ENCODE assay signal across 16 cellular contexts in genomic region chr3:192844366-192844765, GRCh38.
DNase-seq lines count a peak whose midpoint lies in the region; ATAC-seq and TF ChIP-seq lines count a peak whose summit lies in the region.
"Had no signal": no experiment of that assay in that cellular context is flagged by ENCODE, and none has a peak within 500 bp of the region (broad histone marks: within the 10 kb centered on the region; RNA-seq: fewer than 3 reads in every experiment).

No MANE protein-coding gene starts in this region.

- no peak overlapping the region for H3K9ac ChIP-seq in H9 (ENCODE audit: extremely low read depth, insufficient read length, low read length)

- H3K36me3 Mint-ChIP-seq in H9 (ENCODE audit: insufficient read depth in 1 of 3, low read depth in 3 of 3) (no peaks in the 10 kb centered on the region; a peak in 1 of 7 replicates), WTC11 (no peaks in the 10 kb centered on the region), nephron (ENCODE audit: low read depth) (no peaks in the 10 kb centered on the region)
- H3K36me3 Mint-ChIP-seq: CD14-positive monocyte; CD8-positive, alpha-beta memory T cell had no signal

- no peak overlapping the region for H2BK120ac ChIP-seq in H9 (ENCODE audit: low read depth, low read length, poor library complexity, severe bottlenecking)

- H3K79me1 ChIP-seq in H9 (ENCODE audit: insufficient read depth, low read depth, low read length, poor library complexity, severe bottlenecking) = no peaks in the 10 kb centered on the region

- no peak overlapping the region for H3K4ac ChIP-seq in H9 (ENCODE audit: low read depth, low read length)

- H4K20me1 ChIP-seq in H9 (ENCODE audit: control insufficient read depth, insufficient read depth, insufficient read length) = no peaks in the 10 kb centered on the region

- no peak overlapping the region for H2AFZ ChIP-seq in H9 (ENCODE audit: low read length)

- no peak overlapping the region for H2BK12ac ChIP-seq in H9 (ENCODE audit: insufficient read length, low read depth, low read length)

- POLR2A ChIA-PET in WTC11 (lab: Charles Lee) = no interaction called here
- POLR2A ChIA-PET in RWPE1 (lab: Yijun Ruan, JAX; ENCODE audit: low non-redundant PET) = interaction anchor here (0.7 kb wide), 1 partner anchor 73 kb away, joined by 3 read pairs; no protein-coding TSS in a partner anchor

- TF ChIP-seq CTCF in H9 (conservative IDR thresholded peaks at IDR 0.05) (no peak), WTC11 (IDR thresholded peaks at IDR 0.05) (no peak), nephron (IDR thresholded peaks at IDR 0.05; ENCODE audit: unreplicated experiment in 3 of 3) (no peak), RWPE1 (conservative IDR thresholded peaks at IDR 0.05; ENCODE audit: low read depth) (no peak)

- H3K18ac ChIP-seq in H9 (ENCODE audit: insufficient read length, low read depth, low read length) = no peak overlapping the region

- H3K27me3 ChIP-seq in H9 (ENCODE audit: insufficient read depth, low read length) = no peaks in the 10 kb centered on the region

- peaks cover 13% of the 10 kb centered on the region for H3K79me2 ChIP-seq in H9 (ENCODE audit: insufficient read depth, low read length)

- H3K27me3 Mint-ChIP-seq in H9 (ENCODE audit: low read depth) (no peaks in the 10 kb centered on the region), WTC11 (ENCODE audit: low read depth) (no peaks in the 10 kb centered on the region), nephron (ENCODE audit: low read depth) (no peaks in the 10 kb centered on the region)
- H3K27me3 Mint-ChIP-seq: CD8-positive, alpha-beta memory T cell; IgD-negative memory B cell had no signal

- no peak overlapping the region for H4K91ac ChIP-seq in H9 (ENCODE audit: insufficient read length, low read depth, low read length)

- no peak overlapping the region for H3K27ac ChIP-seq in H9 (ENCODE audit: insufficient read length, low read depth, low read length)
- no peak overlapping the region for H3K27ac ChIP-seq in RWPE1

- H3K9me3 Mint-ChIP-seq in H9 (no peaks in the 10 kb centered on the region; a peak in 1 of 5 replicates), WTC11 (no peaks in the 10 kb centered on the region), nephron (no peaks in the 10 kb centered on the region)
- H3K9me3 Mint-ChIP-seq: CD8-positive, alpha-beta memory T cell; IgD-negative memory B cell had no signal

- H3K14ac ChIP-seq in H9 (ENCODE audit: insufficient read depth, low read length) = no peak overlapping the region

- H4K5ac ChIP-seq in H9 (ENCODE audit: insufficient read length, low read depth, low read length) = no peak overlapping the region

- no peak overlapping the region for H2BK15ac ChIP-seq in H9 (ENCODE audit: low read depth, low read length)

- H3T11ph ChIP-seq in H9 (ENCODE audit: low read length) = no peak overlapping the region

- H2AK5ac ChIP-seq in H9 (ENCODE audit: insufficient read length, low read length) = no peak overlapping the region

- no peak overlapping the region for H3K4me3 Mint-ChIP-seq in H9
- H3K4me3 Mint-ChIP-seq in WTC11 = no peak overlapping the region
- peak overlapping the region in 1 of 3 experiments; percentile 9 for H3K4me3 Mint-ChIP-seq in nephron
- H3K4me3 Mint-ChIP-seq: CD14-positive monocyte, IgD-negative memory B cell had no signal

- H2BK20ac ChIP-seq in H9 (ENCODE audit: low read depth, low read length, poor library complexity, severe bottlenecking) = no peak overlapping the region

- CTCF ChIA-PET in WTC11 (lab: Charles Lee) (no interaction called here), RWPE1 (lab: Yijun Ruan, JAX) (no interaction called here)

- H3K4me1 Mint-ChIP-seq in H9 (peaks cover 22 to 48% of the 10 kb centered on the region in 2 experiments), WTC11 (peaks cover 85% of the 10 kb centered on the region), nephron (peaks cover 60% of the 10 kb centered on the region)
- H3K4me1 Mint-ChIP-seq: CD14-positive monocyte; CD8-positive, alpha-beta memory T cell had no signal

- H3K9me3 ChIP-seq in H9 (ENCODE audit: control insufficient read depth, low read depth, low read length) = no peaks in the 10 kb centered on the region
- H3K9me3 ChIP-seq: Caco-2 had no signal

- H3K23ac ChIP-seq in H9 (ENCODE audit: insufficient read length, low read depth, low read length) = no peak overlapping the region

- no peak overlapping the region for H3K4me2 ChIP-seq in H9 (ENCODE audit: insufficient read depth, insufficient read length, low read length)

- DNase-seq in H9 (no peak), NCI-H524 treated with DMSO at 0.1 percent for 48 hours (lab: John Stamatoyannopoulos, UW) (peak; percentile 97), WTC11 (ENCODE audit: low spot score) (no peak), RWPE1 (ENCODE audit: low spot score) (no peak)
- DNase-seq in activated effector memory CD4-positive, alpha-beta T cell treated with Interleukin-2 at 50 U/mL for 16 hours = no peak
- DNase-seq: Caco-2; CD8-positive, alpha-beta memory T cell; DND-41; GF-D8; HCEC 1CT; KG1 had no signal

- no CpG with 5 or more reads among the region's 2 CpGs for WGBS in H9 (ENCODE audit: extremely low coverage, insufficient read length, low lambda C conversion rate)

- H3K27ac Mint-ChIP-seq in H9 (peak overlapping the region in 2 of 3 experiments; percentile 15 to 70; a peak in 3 of 7 replicates), WTC11 (peak overlapping the region; percentile 3; the same call in 1 of the 2 replicates), nephron (peak overlapping the region in 2 of 3 experiments; percentile 23 to 24)
- H3K27ac Mint-ChIP-seq: CD8-positive, alpha-beta memory T cell; IgD-negative memory B cell had no signal

- H3K56ac ChIP-seq in H9 (ENCODE audit: insufficient read length, low read depth, low read length) = no peak overlapping the region

- ATAC-seq in WTC11 (no peak), HG02623 (IDR thresholded peaks at IDR 0.05; ENCODE audit: unreplicated experiment) (no peak), HG02981 (IDR thresholded peaks at IDR 0.05; ENCODE audit: unreplicated experiment) (no peak)

- no peak overlapping the region for H4K8ac ChIP-seq in H9 (replicated peaks; ENCODE audit: insufficient read length, low read depth, low read length)

- H3K4me1 ChIP-seq in H9 (ENCODE audit: insufficient read depth, low read length) = peaks cover 3% of the 10 kb centered on the region

- H3K23me2 ChIP-seq in H9 (ENCODE audit: insufficient read length, low read depth, low read length, poor library complexity, severe bottlenecking) = no peaks in the 10 kb centered on the region

- no peak overlapping the region for H2BK5ac ChIP-seq in H9 (ENCODE audit: insufficient read length, low read length)

TF ChIP-seq in WTC11, 78 proteins besides CTCF, POLR2A, EP300 and RAD21 (continues in another document):
- TF ChIP-seq, protein P1, sequence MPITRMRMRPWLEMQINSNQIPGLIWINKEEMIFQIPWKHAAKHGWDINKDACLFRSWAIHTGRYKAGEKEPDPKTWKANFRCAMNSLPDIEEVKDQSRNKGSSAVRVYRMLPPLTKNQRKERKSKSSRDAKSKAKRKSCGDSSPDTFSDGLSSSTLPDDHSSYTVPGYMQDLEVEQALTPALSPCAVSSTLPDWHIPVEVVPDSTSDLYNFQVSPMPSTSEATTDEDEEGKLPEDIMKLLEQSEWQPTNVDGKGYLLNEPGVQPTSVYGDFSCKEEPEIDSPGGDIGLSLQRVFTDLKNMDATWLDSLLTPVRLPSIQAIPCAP (CRISPR knock-in tag; IDR thresholded peaks at IDR 0.05) = no peak
- TF ChIP-seq ZBTB43 (CRISPR knock-in tag; IDR thresholded peaks at IDR 0.05) (no peak), AR (CRISPR knock-in tag; IDR thresholded peaks at IDR 0.05) (no peak), ZNF317 (CRISPR knock-in tag; IDR thresholded peaks at IDR 0.05; ENCODE audit: borderline replicate concordance, low read depth) (no peak), ZSCAN18 (CRISPR knock-in tag; IDR thresholded peaks at IDR 0.05) (no peak), HMGA2 (CRISPR knock-in tag; IDR thresholded peaks at IDR 0.05) (no peak)
